1 cellular context compared by ENCODE assay signal in genomic region chr22:20033045-20033706, GRCh38.
TF ChIP-seq lines count a peak whose summit lies in the region.

No MANE protein-coding gene starts in this region.

TF ChIP-seq in K562, 482 proteins besides CTCF, POLR2A, EP300 and RAD21:
- TF ChIP-seq SIRT6 (IDR thresholded peaks at IDR 0.05; ENCODE audit: low read depth, low read length), result peak; percentile 74
- TF ChIP-seq PBX2 (CRISPR knock-in tag; IDR thresholded peaks at IDR 0.05; ENCODE audit: low read depth), result 0 out of 2 replicates have a peak, but pooled peaks have one; percentile 5
- TF ChIP-seq PBX2 (tag; conservative IDR thresholded peaks at IDR 0.05; ENCODE audit: low read depth), result no peak
- peak; percentile 54 for TF ChIP-seq POLR2G (IDR thresholded peaks at IDR 0.05; ENCODE audit: low read depth, low read length)
- no peak for TF ChIP-seq ZNF3 (CRISPR knock-in tag; IDR thresholded peaks at IDR 0.05)
- TF ChIP-seq WHSC1 (IDR thresholded peaks at IDR 0.05; ENCODE audit: low read length), result peak; percentile 42
- peak; percentile 31 for TF ChIP-seq KDM5B (IDR thresholded peaks at IDR 0.05; ENCODE audit: insufficient replicate concordance, low read depth, low read length)
- TF ChIP-seq PCBP2 (IDR thresholded peaks at IDR 0.05; ENCODE audit: low read depth, low read length, poor library complexity, severe bottlenecking), result no peak
- peak; percentile 70 for TF ChIP-seq NFIC (IDR thresholded peaks at IDR 0.05)
- peak; percentile 62; the same call in 1 of the 2 replicates for TF ChIP-seq ZNF134 (CRISPR knock-in tag; conservative IDR thresholded peaks at IDR 0.05)
- TF ChIP-seq ERF (CRISPR knock-in tag; IDR thresholded peaks at IDR 0.05), result 0 out of 2 replicates have a peak, but pooled peaks have one; percentile 70
- TF ChIP-seq HOXB6 (CRISPR knock-in tag; IDR thresholded peaks at IDR 0.05; ENCODE audit: borderline replicate concordance), result no peak
